Comparison of ENCODE assay signal across 8 cellular contexts in the genomic region with DNA sequence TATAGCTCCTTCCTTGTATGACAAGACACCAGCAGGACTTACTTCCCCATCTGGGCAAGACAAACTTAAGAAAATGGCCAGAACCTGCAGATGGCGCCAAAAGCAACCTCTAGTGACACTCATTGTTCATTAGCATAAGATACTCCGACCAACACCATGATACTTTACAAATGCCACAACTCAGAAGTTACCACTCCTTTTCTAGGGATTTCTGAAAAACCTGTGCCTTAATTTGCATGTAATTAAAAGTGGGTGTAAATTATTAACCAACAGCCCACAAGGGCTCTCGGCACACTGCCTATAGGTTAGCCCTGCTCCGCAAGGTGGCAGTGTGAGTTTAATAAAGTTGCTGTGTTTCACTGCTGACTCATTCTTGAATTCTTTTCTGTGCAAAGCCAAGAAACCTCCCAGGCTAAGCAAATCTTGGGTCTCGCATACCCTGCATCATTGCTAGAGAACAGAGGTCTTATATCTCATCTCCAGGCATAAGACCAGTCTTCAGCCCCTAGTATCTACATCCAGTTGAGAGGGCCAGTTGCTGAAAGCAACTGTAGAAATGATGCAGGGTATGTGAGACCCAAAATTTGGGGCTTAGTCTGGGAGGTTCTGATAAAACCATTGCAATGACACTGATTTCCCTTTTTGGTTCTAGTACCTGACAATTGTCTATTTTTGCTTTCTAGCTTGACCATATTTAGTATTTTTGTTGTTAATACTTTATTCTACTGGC.
A peak's percentile ranks its signal among the peaks of the same experiment; 100 is the strongest.
DNase-seq lines count a peak whose midpoint lies in the region; ATAC-seq and TF ChIP-seq lines count a peak whose summit lies in the region.

No MANE protein-coding gene starts in this region.

- no peaks in the 10 kb centered on the region for H3K9me3 ChIP-seq in CD4-positive, alpha-beta T cell (ENCODE audit: control insufficient read depth, low read length)
- H3K9me3 ChIP-seq in fibroblast of lung (ENCODE audit: control insufficient read depth, insufficient read depth, low read depth, low read length), result no peaks in the 10 kb centered on the region
- H3K9me3 ChIP-seq in osteoblast (ENCODE audit: low read depth, low read length), result no peaks in the 10 kb centered on the region

- CTCF ChIA-PET in CD4-positive, alpha-beta T cell (lab: Charles Lee), result interaction anchor here (0.8 to 1.6 kb wide), 4 partner anchors 87 to 318 kb away, joined by 3 to 8 read pairs (median 4); no protein-coding TSS in a partner anchor

- POLR2A ChIA-PET in CD4-positive, alpha-beta T cell (lab: Charles Lee), result interaction anchor here (1.0 kb wide), 1 partner anchor 16 kb away, joined by 4 read pairs; no protein-coding TSS in a partner anchor

- no peaks in the 10 kb centered on the region for H3K9me3 Mint-ChIP-seq in CD4-positive, alpha-beta T cell

- H3K27me3 ChIP-seq in CD4-positive, alpha-beta T cell (ENCODE audit: control insufficient read depth, insufficient read depth, low read length), result no peaks in the 10 kb centered on the region
- H3K27me3 ChIP-seq in fibroblast of lung (ENCODE audit: control insufficient read depth, insufficient read depth, low read length) (no peaks in the 10 kb centered on the region), osteoblast (ENCODE audit: insufficient read depth, low read length) (no peaks in the 10 kb centered on the region)

- no peaks in the 10 kb centered on the region for H3K36me3 ChIP-seq in fibroblast of lung (ENCODE audit: control insufficient read depth, insufficient read depth, low read length)
- no peaks in the 10 kb centered on the region for H3K36me3 ChIP-seq in osteoblast (ENCODE audit: insufficient read depth, low read length)

- H3K9ac ChIP-seq in fibroblast of lung (ENCODE audit: insufficient read depth, low read length), result no peak overlapping the region

- peak; percentile 93 for TF ChIP-seq CTCF in CD4-positive, alpha-beta T cell (IDR thresholded peaks at IDR 0.05)
- TF ChIP-seq CTCF in fibroblast of lung (conservative IDR thresholded peaks at IDR 0.05 in 1 of 2, IDR thresholded peaks at IDR 0.05 in 1 of 2; ENCODE audit: low read depth in 1 of 2, low read length in 2 of 2) (peak; percentile 45 to 64), osteoblast (IDR thresholded peaks at IDR 0.05; ENCODE audit: extremely low read depth, low read depth, low read length) (peak; percentile 71)

- no peak overlapping the region for H3K27ac ChIP-seq in CD4-positive, alpha-beta T cell (ENCODE audit: low read depth, low read length)
- no peak overlapping the region for H3K27ac ChIP-seq in fibroblast of lung (ENCODE audit: insufficient read depth, low read length)
- no peak overlapping the region for H3K27ac ChIP-seq in osteoblast (ENCODE audit: low read depth, low read length)

- peak; percentile 76 for ATAC-seq in CD4-positive, alpha-beta T cell (ENCODE audit: poor library complexity)
- peak; percentile 92 for ATAC-seq in GM19025 (IDR thresholded peaks at IDR 0.05; ENCODE audit: low read depth, unreplicated experiment)
- peak; percentile 91 for ATAC-seq in HG03108 (IDR thresholded peaks at IDR 0.05; ENCODE audit: unreplicated experiment)

- H3K4me3 Mint-ChIP-seq in CD4-positive, alpha-beta T cell, result no peak overlapping the region

- peaks cover 3% of the 10 kb centered on the region for H3K36me3 Mint-ChIP-seq in CD4-positive, alpha-beta T cell (ENCODE audit: low read depth)

- H4K20me1 ChIP-seq in fibroblast of lung (ENCODE audit: control insufficient read depth, extremely low read depth, insufficient read depth, low read length), result no peaks in the 10 kb centered on the region
- peaks cover 19% of the 10 kb centered on the region for H4K20me1 ChIP-seq in osteoblast (ENCODE audit: insufficient read depth, low read length)

- peaks cover 17% of the 10 kb centered on the region for H3K4me1 Mint-ChIP-seq in CD4-positive, alpha-beta T cell (ENCODE audit: low read depth)

- no peak overlapping the region for H3K4me3 ChIP-seq in fibroblast of lung (replicated peaks in 1 of 4; ENCODE audit: control extremely low read depth in 1 of 4, insufficient read depth in 1 of 4, low read depth in 3 of 4, low read length in 4 of 4)
- peak overlapping the region; percentile 51 for H3K4me3 ChIP-seq in osteoblast (ENCODE audit: insufficient read depth, low read length)

- DNase-seq in CD4-positive, alpha-beta T cell, result peak; percentile 34 to 63 (median 48)
- peak; percentile 96 for DNase-seq in NOMO-1 treated with DMSO at 0.1 percent for 48 hours (lab: John Stamatoyannopoulos, UW; ENCODE audit: unreplicated experiment)
- DNase-seq in activated CD8-positive, alpha-beta memory T cell treated with anti-CD3 and anti-CD28 coated beads, Interleukin-2, amount 50 U/mL, for 24 hours (ENCODE audit: extremely low read depth), result peak; percentile 26
- peak; percentile 61 to 72 for DNase-seq in fibroblast of lung (ENCODE audit: low read depth in 2 of 2)
- DNase-seq in osteoblast (ENCODE audit: insufficient read length, low spot score, missing footprints), result peak; percentile 77
- DNase-seq in RPMI8226, result no peak

- H2AFZ ChIP-seq in fibroblast of lung (ENCODE audit: low read length) (no peak overlapping the region), osteoblast (ENCODE audit: low read length) (no peak overlapping the region)

- H3K4me1 ChIP-seq in fibroblast of lung (ENCODE audit: control insufficient read depth, extremely low read depth, insufficient read depth, low read length), result no peaks in the 10 kb centered on the region
- H3K4me1 ChIP-seq in osteoblast (ENCODE audit: insufficient read depth, low read length), result no peaks in the 10 kb centered on the region

- H3K79me2 ChIP-seq in fibroblast of lung (ENCODE audit: control insufficient read depth, insufficient read depth, low read length) (peaks cover 2% of the 10 kb centered on the region), osteoblast (ENCODE audit: insufficient read depth, low read length) (peaks cover 37% of the 10 kb centered on the region)

- H3K27me3 Mint-ChIP-seq in CD4-positive, alpha-beta T cell, result no peaks in the 10 kb centered on the region

- intact Hi-C loops in CD4-positive, alpha-beta T cell (cut with DNase I, micrococcal nuclease), result loop anchor here (1.0 to 5.0 kb wide), 2 partner anchors 169 to 316 kb away; no protein-coding TSS in a partner anchor

- no peak overlapping the region for H3K4me2 ChIP-seq in fibroblast of lung (ENCODE audit: extremely low read depth, insufficient read depth, low read length)
- H3K4me2 ChIP-seq in osteoblast (ENCODE audit: insufficient read depth, low read length), result peak overlapping the region; percentile 72

- H3K27ac Mint-ChIP-seq in CD4-positive, alpha-beta T cell, result no peak overlapping the region
